21 cellular contexts compared by ENCODE assay signal in genomic region chr18:24869285-24869684, GRCh38.
DNase-seq lines count a peak whose midpoint lies in the region; TF ChIP-seq lines count a peak whose summit lies in the region.
"Had no signal": no experiment of that assay in that cellular context is flagged by ENCODE, and none has a peak within 500 bp of the region (broad histone marks: within the 10 kb centered on the region; RNA-seq: fewer than 3 reads in every experiment).

No MANE protein-coding gene starts in this region.

- TF ChIP-seq CTCF in GM13976 (IDR thresholded peaks at IDR 0.05; ENCODE audit: borderline replicate concordance, control extremely low read depth, extremely low read depth, insufficient read depth, missing control alignments): no peak

- no peaks in the 10 kb centered on the region for H3K79me1 ChIP-seq in trophoblast cell (ENCODE audit: low read length)

- 89 to 100% methylated on average over 1 of the region's 3 CpGs for WGBS in mesodermal cell (ENCODE audit: insufficient coverage in 2 of 2), 2 experiments
- WGBS in trophoblast cell (ENCODE audit: extremely low coverage, insufficient coverage, insufficient read length): no CpG with 5 or more reads among the region's 3 CpGs

- no peak overlapping the region for H3K23ac ChIP-seq in trophoblast cell (ENCODE audit: low read length)

- H3K36me3 ChIP-seq in adipocyte (ENCODE audit: control insufficient read depth, insufficient read depth, low read length, severe bottlenecking) (no peaks in the 10 kb centered on the region), mesodermal cell (ENCODE audit: control insufficient read depth, insufficient read depth, low read length) (no peaks in the 10 kb centered on the region), trophoblast cell (ENCODE audit: control insufficient read depth in 1 of 2, insufficient read depth in 2 of 2, low read length in 2 of 2) (no peaks in the 10 kb centered on the region)
- H3K36me3 ChIP-seq: BLaER1 treated with 17β-estradiol and CSF1 and Interleukin-3, amounts not matched to agents 10 nM and 100 nM had no signal

- no peak overlapping the region for H2BK5ac ChIP-seq in trophoblast cell (ENCODE audit: low read depth, low read length, poor library complexity)

- H2BK12ac ChIP-seq in trophoblast cell (ENCODE audit: low read length): no peak overlapping the region

- H3K4me3 ChIP-seq in adipocyte (ENCODE audit: low read length) (peak overlapping the region; percentile 55), mesodermal cell (ENCODE audit: extremely low read depth, insufficient read depth, low read length, poor library complexity, severe bottlenecking) (no peak overlapping the region), trophoblast cell (ENCODE audit: low read depth, low read length) (no peak overlapping the region)
- H3K4me3 ChIP-seq: BLaER1 treated with 17β-estradiol and CSF1 and Interleukin-3, amounts not matched to agents 10 nM and 100 nM; K562; SK-N-MC had no signal

- H2AK5ac ChIP-seq in trophoblast cell (ENCODE audit: low read length): no peak overlapping the region

- peak; percentile 3 for DNase-seq in ELR (ENCODE audit: low read depth)
- peak; percentile 10 for DNase-seq in M059J (ENCODE audit: low read depth)
- no peak for DNase-seq in adipocyte (ENCODE audit: low read depth)
- no peak for DNase-seq in NCI-H2107 (lab: John Stamatoyannopoulos, UW)
- DNase-seq in GM13976 (ENCODE audit: low spot score): no peak
- DNase-seq in CD1c-positive myeloid dendritic cell (ENCODE audit: extremely low spot score): no peak
- DNase-seq in trophoblast cell: no peak
- DNase-seq: Caco-2; CD4-positive, alpha-beta memory T cell; GF-D8; H7; Kasumi-1; MM.1S; NCI-H1694 treated with DMSO at 0.1 percent for 48 hours; NCI-H2081; NCI-H524; SIG-M5 had no signal

- no peak overlapping the region for H3K14ac ChIP-seq in trophoblast cell (ENCODE audit: low read length)

- H3K79me2 ChIP-seq in trophoblast cell (ENCODE audit: control insufficient read depth, insufficient read depth, low read length, poor library complexity): no peaks in the 10 kb centered on the region

- H3K27ac ChIP-seq in mesodermal cell (ENCODE audit: low read depth, low read length, severe bottlenecking) (peak overlapping the region; percentile 54), trophoblast cell (ENCODE audit: low read depth, low read length) (no peak overlapping the region)
- H3K27ac ChIP-seq: BLaER1 treated with 17β-estradiol and CSF1 and Interleukin-3, amounts not matched to agents 10 nM and 100 nM; SK-N-MC had no signal

- H3K27me3 ChIP-seq in adipocyte (replicated peaks; ENCODE audit: control insufficient read depth, insufficient read depth, low read length) (no peaks in the 10 kb centered on the region), trophoblast cell (ENCODE audit: insufficient read depth, low read length) (no peaks in the 10 kb centered on the region)
- H3K27me3 ChIP-seq: BLaER1 treated with 17β-estradiol and CSF1 and Interleukin-3, amounts not matched to agents 10 nM and 100 nM had no signal

- H3K9me3 ChIP-seq in adipocyte (ENCODE audit: control insufficient read depth, low read length) (no peaks in the 10 kb centered on the region), mesodermal cell (ENCODE audit: control insufficient read depth, low read length) (no peaks in the 10 kb centered on the region), trophoblast cell (ENCODE audit: insufficient read depth, low read depth, low read length) (no peaks in the 10 kb centered on the region)
- H3K9me3 ChIP-seq: BLaER1 treated with 17β-estradiol and CSF1 and Interleukin-3, amounts not matched to agents 10 nM and 100 nM; Caco-2 had no signal

- H2BK120ac ChIP-seq in trophoblast cell (ENCODE audit: insufficient read depth, low read length, poor library complexity): no peak overlapping the region

- H4K91ac ChIP-seq in trophoblast cell (ENCODE audit: low read depth, low read length): no peak overlapping the region

- no peak overlapping the region for H4K12ac ChIP-seq in trophoblast cell (ENCODE audit: low read depth, low read length)

- H4K8ac ChIP-seq in trophoblast cell (ENCODE audit: low read depth, low read length): no peak overlapping the region

- no peak overlapping the region for H2AFZ ChIP-seq in trophoblast cell (ENCODE audit: insufficient read depth, low read length, poor library complexity)

- no peak overlapping the region for H3K9ac ChIP-seq in adipocyte (ENCODE audit: low read length)
- no peak overlapping the region for H3K9ac ChIP-seq in trophoblast cell (ENCODE audit: low read length)
- H3K9ac ChIP-seq: BLaER1 treated with 17β-estradiol and CSF1 and Interleukin-3, amounts not matched to agents 10 nM and 100 nM had no signal

- peaks cover 10% of the 10 kb centered on the region for H3K4me1 ChIP-seq in adipocyte (ENCODE audit: control insufficient read depth, insufficient read depth, low read length)
- H3K4me1 ChIP-seq in mesodermal cell (ENCODE audit: control insufficient read depth, insufficient read depth, low read length, poor library complexity, severe bottlenecking): peaks cover 15% of the 10 kb centered on the region
- H3K4me1 ChIP-seq in trophoblast cell (ENCODE audit: control insufficient read depth in 1 of 2, insufficient read depth in 2 of 2, low read length in 2 of 2): no peaks in the 10 kb centered on the region
- H3K4me1 ChIP-seq: BLaER1 treated with 17β-estradiol and CSF1 and Interleukin-3, amounts not matched to agents 10 nM and 100 nM; Caco-2 had no signal

- H3K18ac ChIP-seq in trophoblast cell (ENCODE audit: low read length): no peak overlapping the region

- H3K4ac ChIP-seq in trophoblast cell (ENCODE audit: low read depth, low read length): no peak overlapping the region

- in situ Hi-C loops in GM13976 (cut with MboI; ENCODE audit: low sequenced_read_pairs, unreplicated experiment): loop anchor here (25.0 kb wide), 1 partner anchor 1243 kb away; no protein-coding TSS in a partner anchor

- H3K4me2 ChIP-seq in trophoblast cell (ENCODE audit: low read length): no peak overlapping the region
- H3K4me2 ChIP-seq: BLaER1 treated with 17β-estradiol and CSF1 and Interleukin-3, amounts not matched to agents 10 nM and 100 nM had no signal

Comparison
In these comparisons a context has a peak if more than half of its experiments do, and no peak if none do; other contexts are left out.
1. DNase-seq: peak in ELR (single experiment) and M059J (single experiment); none in adipocyte (single experiment), NCI-H2107 (single experiment), GM13976 (single experiment), CD1c-positive myeloid dendritic cell (single experiment) and trophoblast cell (0 of 2).